In the genomic region with DNA sequence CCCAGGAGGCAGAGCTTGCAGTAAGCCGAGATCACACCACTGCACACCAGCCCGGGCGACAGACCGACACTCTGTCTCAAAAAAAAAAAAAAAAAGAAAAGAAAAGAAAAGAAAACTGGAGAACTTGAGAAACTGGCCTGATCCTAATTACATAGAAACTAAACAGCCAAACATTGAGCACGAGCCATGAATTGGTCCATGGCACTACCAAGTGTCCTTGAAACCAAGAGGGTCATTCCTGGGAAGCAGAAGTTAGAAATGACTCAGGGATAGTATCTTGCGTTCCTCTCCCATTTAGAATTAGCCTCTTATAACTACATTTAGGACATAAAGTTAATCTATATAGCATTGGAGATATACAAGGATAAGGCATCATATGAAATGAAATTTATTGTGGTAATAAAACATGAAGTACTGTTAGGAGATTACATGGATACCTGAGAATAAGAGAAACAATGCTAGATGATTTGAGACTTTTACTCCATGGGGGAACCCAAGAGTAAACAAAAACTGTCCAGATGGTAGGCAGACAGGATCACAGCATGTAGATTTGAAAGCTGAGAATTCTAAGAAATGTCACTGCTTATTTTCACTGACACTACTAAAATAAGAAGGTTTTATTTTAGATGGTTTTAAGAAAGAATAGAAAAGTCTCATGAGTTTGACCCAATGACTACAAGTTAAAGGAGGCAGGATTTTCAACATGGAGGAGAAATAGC, we compare ENCODE assay signal across 14 cellular contexts. TPM values are rescaled to one million over a fixed set of nuclear protein-coding genes. Genes with fewer than 3 reads are reported as not detected.
DNase-seq lines count a peak whose midpoint lies in the region; ATAC-seq and TF ChIP-seq lines count a peak whose summit lies in the region.
"Had no signal": no experiment of that assay in that cellular context is flagged by ENCODE, and none has a peak within 500 bp of the region (broad histone marks: within the 10 kb centered on the region; RNA-seq: fewer than 3 reads in every experiment).

No MANE protein-coding gene starts in this region.

- no peak for DNase-seq in left ventricle myocardium superior
- no peak for DNase-seq in right atrium auricular region (ENCODE audit: low spot score)
- DNase-seq in Panc1 (ENCODE audit: low read depth, low spot score), result no peak
- DNase-seq in left colon, result no peak
- DNase-seq in NCI-H2081 (lab: John Stamatoyannopoulos, UW), result no peak
- no peak for DNase-seq in NCI-H1092 (lab: John Stamatoyannopoulos, UW)
- no peak for DNase-seq in trophoblast cell
- DNase-seq: DMS153, NCI-H1930, NCI-H510A treated with DMSO at 0.1 percent for 48 hours, Peyer's patch, SHP77 had no signal

- WGBS in trophoblast cell (ENCODE audit: extremely low coverage, insufficient coverage, insufficient read length), result no CpG with 5 or more reads among the region's 6 CpGs

- H3K4me3 ChIP-seq in right atrium auricular region, result no peak overlapping the region
- no peak overlapping the region for H3K4me3 ChIP-seq in Panc1 (ENCODE audit: low read depth in 2 of 2, low read length in 2 of 2)
- H3K4me3 ChIP-seq in trophoblast cell (ENCODE audit: low read depth, low read length), result no peak overlapping the region
- H3K4me3 ChIP-seq: HAP-1, Peyer's patch had no signal

- no peak overlapping the region for H3K23ac ChIP-seq in trophoblast cell (ENCODE audit: low read length)

- H3K9ac ChIP-seq in trophoblast cell (ENCODE audit: low read length), result no peak overlapping the region

- H3K27ac ChIP-seq in right atrium auricular region (no peak overlapping the region), Panc1 (ENCODE audit: low read length) (no peak overlapping the region), trophoblast cell (ENCODE audit: low read depth, low read length) (no peak overlapping the region)
- H3K27ac ChIP-seq: C4-2B, Peyer's patch had no signal

- H3K79me1 ChIP-seq in trophoblast cell (ENCODE audit: low read length), result no peaks in the 10 kb centered on the region

- no peak overlapping the region for H4K8ac ChIP-seq in trophoblast cell (ENCODE audit: low read depth, low read length)

- no peak overlapping the region for H4K91ac ChIP-seq in trophoblast cell (ENCODE audit: low read depth, low read length)

- ATAC-seq in left ventricle myocardium superior (peak; percentile 67), Panc1 (no peak), left colon (peak; percentile 78)

- H3K14ac ChIP-seq in trophoblast cell (ENCODE audit: low read length), result no peak overlapping the region

- BruUV-seq in Panc1 (replicated peaks; lab: Mats Ljungman, UMichigan), result TSS peak; percentile 17

- CTCF ChIA-PET in Panc1 (lab: Charles Lee), result no interaction called here

- no peak overlapping the region for H2BK12ac ChIP-seq in trophoblast cell (ENCODE audit: low read length)

- H2AK5ac ChIP-seq in trophoblast cell (ENCODE audit: low read length), result no peak overlapping the region

- H3K9me3 ChIP-seq in right atrium auricular region (no peaks in the 10 kb centered on the region), Panc1 (ENCODE audit: control insufficient read depth, insufficient read depth, low read depth, low read length) (no peaks in the 10 kb centered on the region), trophoblast cell (ENCODE audit: insufficient read depth, low read depth, low read length) (no peaks in the 10 kb centered on the region)
- H3K9me3 ChIP-seq: HAP-1, Peyer's patch had no signal

- H3K27me3 ChIP-seq in right atrium auricular region (no peaks in the 10 kb centered on the region), Panc1 (ENCODE audit: control insufficient read depth, insufficient read depth, low read length) (no peaks in the 10 kb centered on the region), trophoblast cell (ENCODE audit: insufficient read depth, low read length) (no peaks in the 10 kb centered on the region)
- H3K27me3 ChIP-seq: Peyer's patch had no signal

- H2BK120ac ChIP-seq in trophoblast cell (ENCODE audit: insufficient read depth, low read length, poor library complexity), result no peak overlapping the region

- no peaks in the 10 kb centered on the region for H3K79me2 ChIP-seq in trophoblast cell (ENCODE audit: control insufficient read depth, insufficient read depth, low read length, poor library complexity)

- intact Hi-C loops in left ventricle myocardium superior (cut with micrococcal nuclease), result no loop called here
- intact Hi-C loops in Panc1 (cut with micrococcal nuclease; ENCODE audit: unreplicated experiment), result no loop called here
- intact Hi-C loops in left colon (cut with DNase I, micrococcal nuclease), result no loop called here

- H3K4ac ChIP-seq in trophoblast cell (ENCODE audit: low read depth, low read length), result no peak overlapping the region

- H3K4me1 ChIP-seq in right atrium auricular region (peaks cover 0 to 10% of the 10 kb centered on the region in 2 donors), Panc1 (ENCODE audit: control insufficient read depth, insufficient read depth, low read length) (no peaks in the 10 kb centered on the region), trophoblast cell (ENCODE audit: control insufficient read depth in 1 of 2, insufficient read depth in 2 of 2, low read length in 2 of 2) (no peaks in the 10 kb centered on the region)
- H3K4me1 ChIP-seq: HAP-1, Peyer's patch had no signal

- POLR2A ChIA-PET in Panc1 (lab: Charles Lee), result no interaction called here

- H2BK5ac ChIP-seq in trophoblast cell (ENCODE audit: low read depth, low read length, poor library complexity), result no peak overlapping the region

- no peak for TF ChIP-seq CTCF in right atrium auricular region (IDR thresholded peaks at IDR 0.05)
- no peak for TF ChIP-seq CTCF in Panc1 (IDR thresholded peaks at IDR 0.05)

- in situ Hi-C loops in Panc1 (cut with HindIII; ENCODE audit: low pct_unique_long_range_greater_than_20kb, low sequenced_read_pairs), result no loop called here

- H3K18ac ChIP-seq in trophoblast cell (ENCODE audit: low read length), result no peak overlapping the region

- H2AFZ ChIP-seq in trophoblast cell (ENCODE audit: insufficient read depth, low read length, poor library complexity), result no peak overlapping the region

- H3K4me2 ChIP-seq in trophoblast cell (ENCODE audit: low read length), result no peak overlapping the region

- no peak overlapping the region for H4K12ac ChIP-seq in trophoblast cell (ENCODE audit: low read depth, low read length)

- H3K36me3 ChIP-seq in right atrium auricular region (no peaks in the 10 kb centered on the region), Panc1 (ENCODE audit: control insufficient read depth, insufficient read depth, low read length) (no peaks in the 10 kb centered on the region), trophoblast cell (ENCODE audit: control insufficient read depth in 1 of 2, insufficient read depth in 2 of 2, low read length in 2 of 2) (no peaks in the 10 kb centered on the region)
- H3K36me3 ChIP-seq: HAP-1, Peyer's patch had no signal

RNA-seq across cellular contexts. Expression of a gene that starts 39.5 kb away (rescaled TPM):
- total RNA-seq in left ventricle myocardium superior, result 9.7 TPM
- total RNA-seq in right atrium auricular region, result 1 to 10 TPM; 4.4 to 5.0 TPM
- 17.8 TPM for total RNA-seq in Panc1 (2021; ENCODE audit: unreplicated experiment)
- 13.0 TPM for polyA plus RNA-seq in Panc1 (2012; ENCODE audit: insufficient read length)
- total RNA-seq in left colon, result 1 to 10 TPM; 5.9 to 7.6 TPM
- polyA plus RNA-seq in trophoblast cell (2013), result 1.8 and 4.1 TPM in 2 replicates
